13 cellular contexts compared by ENCODE assay signal in the genomic region with DNA sequence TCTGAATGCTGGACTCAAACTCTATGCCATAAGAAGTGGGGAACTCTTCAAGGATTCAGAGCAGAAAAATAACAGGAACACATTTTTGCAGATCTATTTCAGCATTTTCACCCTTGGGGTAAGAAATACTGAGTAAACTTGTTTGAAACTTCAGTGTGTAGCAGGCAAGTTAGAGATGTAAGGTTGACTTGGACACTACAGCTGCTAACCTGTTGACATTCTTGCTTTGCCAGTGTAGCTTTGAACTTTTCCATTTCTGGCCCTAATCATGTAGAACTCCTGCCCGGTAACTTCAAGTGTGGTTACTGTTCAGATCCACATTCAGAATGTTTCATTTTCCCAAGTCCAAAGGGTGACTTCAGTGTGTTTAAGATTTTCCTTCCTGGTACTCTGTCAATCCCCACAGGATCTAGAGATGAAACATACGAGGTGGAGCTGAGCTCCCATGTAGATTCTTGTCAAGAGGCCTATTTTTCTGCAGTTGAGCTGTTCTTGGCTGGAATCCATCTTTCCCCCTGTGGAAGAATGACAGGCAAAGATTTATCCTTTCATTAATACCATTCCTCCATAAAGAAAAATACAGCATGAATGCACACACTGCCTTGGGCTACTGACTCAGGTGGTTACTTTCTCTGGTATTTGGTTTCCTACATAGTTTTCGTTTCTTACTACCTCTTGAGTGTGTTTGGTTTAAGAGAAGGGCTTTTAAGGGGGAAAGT.
DNase-seq lines count a peak whose midpoint lies in the region; ATAC-seq and TF ChIP-seq lines count a peak whose summit lies in the region.
"Had no signal": no experiment of that assay in that cellular context is flagged by ENCODE, and none has a peak within 500 bp of the region (broad histone marks: within the 10 kb centered on the region; RNA-seq: fewer than 3 reads in every experiment).

No MANE protein-coding gene starts in this region.

- no peak for TF ChIP-seq CTCF in nephron progenitor cell (IDR thresholded peaks at IDR 0.05)

- ATAC-seq in GM19023 (IDR thresholded peaks at IDR 0.05; ENCODE audit: unreplicated experiment) = no peak
- ATAC-seq: natural killer cell treated with Interleukin-12 subunit alpha and Interleukin-12 subunit beta and Interleukin-15 and Interleukin-18, amount 100 ng/mL, for 72 hours had no signal

- DNase-seq in AG08395 (ENCODE audit: low spot score) (peak; percentile 12), T47D (ENCODE audit: low read depth in 1 of 2, low spot score in 1 of 2) (peak; percentile 15 to 43), left kidney (ENCODE audit: low read depth, low spot score) (peak; percentile 54), D341Med (ENCODE audit: low spot score) (no peak), Kasumi-1 (lab: John Stamatoyannopoulos, UW) (no peak), nephron progenitor cell (no peak)
- DNase-seq: immature natural killer cell, NCI-H1436, NCI-H748 treated with DMSO at 0.1 percent for 48 hours, transverse colon had no signal

- no peaks in the 10 kb centered on the region for H3K4me1 Mint-ChIP-seq in nephron progenitor cell
- H3K4me1 Mint-ChIP-seq: immature natural killer cell had no signal

- peaks cover 32% of the 10 kb centered on the region for H3K36me3 Mint-ChIP-seq in nephron progenitor cell (ENCODE audit: low read depth)
- H3K36me3 Mint-ChIP-seq: natural killer cell treated with Interleukin-12 subunit alpha and Interleukin-12 subunit beta and Interleukin-15 and Interleukin-18, amount 100 ng/mL, for 72 hours had no signal

- peak; percentile 4; the same call in 1 of the 2 replicates for TF ChIP-seq RAD21 in Ishikawa (IDR thresholded peaks at IDR 0.05; ENCODE audit: low read depth)

- no peaks in the 10 kb centered on the region for H3K9me3 Mint-ChIP-seq in nephron progenitor cell
- H3K9me3 Mint-ChIP-seq: immature natural killer cell; natural killer cell treated with Interleukin-12 subunit alpha and Interleukin-12 subunit beta and Interleukin-15 and Interleukin-18, amount 100 ng/mL, for 72 hours had no signal

- TF ChIP-seq EP300 in Ishikawa (IDR thresholded peaks at IDR 0.05; ENCODE audit: borderline replicate concordance) = peak; percentile 84; the same call in 1 of the 2 replicates

- no peak overlapping the region for H3K4me3 Mint-ChIP-seq in nephron progenitor cell
- H3K4me3 Mint-ChIP-seq: immature natural killer cell; natural killer cell treated with Interleukin-12 subunit alpha and Interleukin-12 subunit beta and Interleukin-15 and Interleukin-18, amount 100 ng/mL, for 72 hours had no signal

- in situ Hi-C loops in T47D (cut with HindIII; ENCODE audit: low pct_unique_long_range_greater_than_20kb, low sequenced_read_pairs) = no loop called here

- no peak overlapping the region for H3K27ac Mint-ChIP-seq in nephron progenitor cell
- H3K27ac Mint-ChIP-seq: immature natural killer cell; natural killer cell treated with Interleukin-12 subunit alpha and Interleukin-12 subunit beta and Interleukin-15 and Interleukin-18, amount 100 ng/mL, for 72 hours had no signal

- H3K27me3 Mint-ChIP-seq in nephron progenitor cell (ENCODE audit: low read depth, poor library complexity) = peaks cover 4% of the 10 kb centered on the region
- H3K27me3 Mint-ChIP-seq: natural killer cell treated with Interleukin-12 subunit alpha and Interleukin-12 subunit beta and Interleukin-15 and Interleukin-18, amount 100 ng/mL, for 72 hours had no signal

TF ChIP-seq in Ishikawa, 13 proteins besides CTCF, POLR2A, EP300 and RAD21:
- TF ChIP-seq USF1 (IDR thresholded peaks at IDR 0.05) (no peak), YY1 (IDR thresholded peaks at IDR 0.05; ENCODE audit: low read depth) (no peak), NFIC (IDR thresholded peaks at IDR 0.05) (peak; percentile 93), TEAD4 (IDR thresholded peaks at IDR 0.05) (peak; percentile 80), CEBPB (IDR thresholded peaks at IDR 0.05) (0 out of 2 replicates have a peak, but pooled peaks have one; percentile 33), CREB1 (IDR thresholded peaks at IDR 0.05; ENCODE audit: low read depth) (no peak), TAF1 (IDR thresholded peaks at IDR 0.05; ENCODE audit: low read depth) (no peak), EGR1 (IDR thresholded peaks at IDR 0.05) (no peak), MAX (IDR thresholded peaks at IDR 0.05) (no peak), ZBTB7A (IDR thresholded peaks at IDR 0.05; ENCODE audit: low read depth) (no peak), FOXM1 (IDR thresholded peaks at IDR 0.05; ENCODE audit: borderline replicate concordance, low read depth) (no peak; the same call in 1 of the 2 replicates), TCF12 (IDR thresholded peaks at IDR 0.05; ENCODE audit: low read depth) (peak; percentile 62)
- TF ChIP-seq, protein P1, sequence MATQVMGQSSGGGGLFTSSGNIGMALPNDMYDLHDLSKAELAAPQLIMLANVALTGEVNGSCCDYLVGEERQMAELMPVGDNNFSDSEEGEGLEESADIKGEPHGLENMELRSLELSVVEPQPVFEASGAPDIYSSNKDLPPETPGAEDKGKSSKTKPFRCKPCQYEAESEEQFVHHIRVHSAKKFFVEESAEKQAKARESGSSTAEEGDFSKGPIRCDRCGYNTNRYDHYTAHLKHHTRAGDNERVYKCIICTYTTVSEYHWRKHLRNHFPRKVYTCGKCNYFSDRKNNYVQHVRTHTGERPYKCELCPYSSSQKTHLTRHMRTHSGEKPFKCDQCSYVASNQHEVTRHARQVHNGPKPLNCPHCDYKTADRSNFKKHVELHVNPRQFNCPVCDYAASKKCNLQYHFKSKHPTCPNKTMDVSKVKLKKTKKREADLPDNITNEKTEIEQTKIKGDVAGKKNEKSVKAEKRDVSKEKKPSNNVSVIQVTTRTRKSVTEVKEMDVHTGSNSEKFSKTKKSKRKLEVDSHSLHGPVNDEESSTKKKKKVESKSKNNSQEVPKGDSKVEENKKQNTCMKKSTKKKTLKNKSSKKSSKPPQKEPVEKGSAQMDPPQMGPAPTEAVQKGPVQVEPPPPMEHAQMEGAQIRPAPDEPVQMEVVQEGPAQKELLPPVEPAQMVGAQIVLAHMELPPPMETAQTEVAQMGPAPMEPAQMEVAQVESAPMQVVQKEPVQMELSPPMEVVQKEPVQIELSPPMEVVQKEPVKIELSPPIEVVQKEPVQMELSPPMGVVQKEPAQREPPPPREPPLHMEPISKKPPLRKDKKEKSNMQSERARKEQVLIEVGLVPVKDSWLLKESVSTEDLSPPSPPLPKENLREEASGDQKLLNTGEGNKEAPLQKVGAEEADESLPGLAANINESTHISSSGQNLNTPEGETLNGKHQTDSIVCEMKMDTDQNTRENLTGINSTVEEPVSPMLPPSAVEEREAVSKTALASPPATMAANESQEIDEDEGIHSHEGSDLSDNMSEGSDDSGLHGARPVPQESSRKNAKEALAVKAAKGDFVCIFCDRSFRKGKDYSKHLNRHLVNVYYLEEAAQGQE (IDR thresholded peaks at IDR 0.05; ENCODE audit: low read depth) = no peak

Comparison
In these comparisons a context has a peak if more than half of its experiments do, and no peak if none do; other contexts are left out.
1. DNase-seq: peak in AG08395 (single experiment), T47D (2 of 2) and left kidney (single experiment); none in D341Med (single experiment), Kasumi-1 (0 of 2) and nephron progenitor cell (single experiment).